In genomic region chr9:110156902-110157301, GRCh38 we compare ENCODE assay signal across 8 cellular contexts. TPM values are rescaled to one million over a fixed set of nuclear protein-coding genes. Genes with fewer than 3 reads are reported as not detected.
A peak's percentile ranks its signal among the peaks of the same experiment; 100 is the strongest.
DNase-seq lines count a peak whose midpoint lies in the region; ATAC-seq and TF ChIP-seq lines count a peak whose summit lies in the region.

No MANE protein-coding gene starts in this region.

- TF ChIP-seq CTCF in chondrocyte (IDR thresholded peaks at IDR 0.05) (no peak), thoracic aorta (IDR thresholded peaks at IDR 0.05) (no peak), PC-3 (conservative IDR thresholded peaks at IDR 0.05; ENCODE audit: low read depth, low read length) (no peak)

- peak; percentile 11 for DNase-seq in stimulated activated CD4-positive, alpha-beta T cell treated with anti-CD3 and anti-CD28 coated beads, Interleukin-1b, Interleukin-23, amount 100 ng/mL, for 48 hours
- DNase-seq in stimulated activated CD4-positive, alpha-beta T cell treated with anti-CD3 and anti-CD28 coated beads, Interleukin-12 subunit alpha, Interleukin-12 subunit beta, amount 100 ng/mL, for 4 hours = no peak
- peak; percentile 46 for DNase-seq in NCI-H226
- no peak for DNase-seq in chondrocyte (ENCODE audit: low spot score)
- DNase-seq in thoracic aorta (ENCODE audit: low spot score) = no peak
- DNase-seq in stimulated activated CD4-positive, alpha-beta T cell treated with anti-CD3 and anti-CD28 coated beads, Interleukin-2, amount 100 ng/mL, for 24 hours = no peak
- DNase-seq in PC-3 = no peak

- POLR2A ChIA-PET in PC-3 (lab: Charles Lee; ENCODE audit: unreplicated experiment) = interaction anchor here (0.6 kb wide), 1 partner anchor 619 kb away, joined by 3 read pairs; no protein-coding TSS in a partner anchor

- H3F3A ChIP-seq in PC-3 (ENCODE audit: low read length, unreplicated experiment) = no peaks in the 10 kb centered on the region

- intact Hi-C loops in PC-3 (cut with micrococcal nuclease) = no loop called here

- CTCF ChIA-PET in PC-3 (lab: Charles Lee) = no interaction called here

- H3K36me3 ChIP-seq in thoracic aorta (no peaks in the 10 kb centered on the region), PC-3 (ENCODE audit: low read depth, low read length) (peaks cover 4% of the 10 kb centered on the region; the same call in 1 of the 2 replicates)

- no peaks in the 10 kb centered on the region for H3K9me3 Mint-ChIP-seq in chondrocyte (ENCODE audit: low read depth)

- peaks cover 57% of the 10 kb centered on the region for H3K79me2 ChIP-seq in PC-3 (ENCODE audit: low read length)

- H3K4me1 Mint-ChIP-seq in chondrocyte (ENCODE audit: low read depth) = peaks cover 39% of the 10 kb centered on the region

- H3K4me3 ChIP-seq in thoracic aorta (peak overlapping the region; percentile 12), PC-3 (ENCODE audit: low read length) (no peak overlapping the region)

- H2AFZ ChIP-seq in PC-3 (ENCODE audit: low read length) = no peak overlapping the region

- BruUV-seq in PC-3 (replicated peaks; lab: Mats Ljungman, UMichigan) = no TSS peak

- H3K4me1 ChIP-seq in thoracic aorta (ENCODE audit: control insufficient read depth in 1 of 2, low read depth in 2 of 2) (peaks cover 20 to 62% of the 10 kb centered on the region in 2 donors), PC-3 (ENCODE audit: insufficient read depth, low read length) (0 out of 2 replicates have a peak, but pooled peaks cover 3% of the 10 kb centered on the region)

- H3K27me3 ChIP-seq in thoracic aorta (replicated peaks; ENCODE audit: insufficient read depth) = no peaks in the 10 kb centered on the region
- no peaks in the 10 kb centered on the region for H3K27me3 ChIP-seq in PC-3 (ENCODE audit: low read length)

- ATAC-seq in HG02759 (IDR thresholded peaks at IDR 0.05; ENCODE audit: unreplicated experiment) (peak; percentile 75), thoracic aorta (ENCODE audit: insufficient number of reproducible peaks, low FRiP score, low read depth) (no peak), PC-3 (no peak)

- H3K27me3 Mint-ChIP-seq in chondrocyte (ENCODE audit: low read depth) = no peaks in the 10 kb centered on the region

- H3K4me3 Mint-ChIP-seq in chondrocyte (ENCODE audit: unreplicated experiment) = no peak overlapping the region

- H3K9ac ChIP-seq in PC-3 (ENCODE audit: low read length) = no peak overlapping the region

- H3K4me2 ChIP-seq in PC-3 (ENCODE audit: low read length) = no peak overlapping the region

- H4K20me1 ChIP-seq in PC-3 (ENCODE audit: low read length) = peaks cover 12% of the 10 kb centered on the region; the same call in 1 of the 2 replicates

- no peaks in the 10 kb centered on the region for H3K9me3 ChIP-seq in thoracic aorta
- H3K9me3 ChIP-seq in PC-3 (ENCODE audit: low read length) = no peaks in the 10 kb centered on the region

- peak overlapping the region; percentile 39 for H3K27ac Mint-ChIP-seq in chondrocyte (ENCODE audit: unreplicated experiment)

- H3K36me3 Mint-ChIP-seq in chondrocyte (ENCODE audit: low read depth) = peaks cover 11% of the 10 kb centered on the region

- no peaks in the 10 kb centered on the region for H3K9me2 ChIP-seq in PC-3 (replicated peaks; ENCODE audit: low read length)

- no peak overlapping the region for H3K27ac ChIP-seq in thoracic aorta
- no peak overlapping the region for H3K27ac ChIP-seq in PC-3 (ENCODE audit: low read length)

RNA-seq across cellular contexts. Expression of gene C9orf152, which starts 51.1 kb away (rescaled TPM):
- total RNA-seq in chondrocyte = not detected in 3 replicates
- total RNA-seq in thoracic aorta = under 1 TPM in 1 of 2 donors, not detected in 1; 0.56 TPM
- 0.95 and 1.4 TPM in 2 replicates for total RNA-seq in PC-3 (2014; rRNA removed)

Comparison
In these comparisons a context has a peak if more than half of its experiments do, and no peak if none do; other contexts are left out.
1. DNase-seq: peak in stimulated activated CD4-positive, alpha-beta T cell treated with anti-CD3 and anti-CD28 coated beads, Interleukin-1b, Interleukin-23, amount 100 ng/mL, for 48 hours (single experiment) and NCI-H226 (single experiment); none in stimulated activated CD4-positive, alpha-beta T cell treated with anti-CD3 and anti-CD28 coated beads, Interleukin-12 subunit alpha, Interleukin-12 subunit beta, amount 100 ng/mL, for 4 hours (single experiment), chondrocyte (single experiment), thoracic aorta (single experiment), stimulated activated CD4-positive, alpha-beta T cell treated with anti-CD3 and anti-CD28 coated beads, Interleukin-2, amount 100 ng/mL, for 24 hours (0 of 2) and PC-3 (single experiment).